Comparison of ENCODE assay signal across 1 cellular context in the genomic region with DNA sequence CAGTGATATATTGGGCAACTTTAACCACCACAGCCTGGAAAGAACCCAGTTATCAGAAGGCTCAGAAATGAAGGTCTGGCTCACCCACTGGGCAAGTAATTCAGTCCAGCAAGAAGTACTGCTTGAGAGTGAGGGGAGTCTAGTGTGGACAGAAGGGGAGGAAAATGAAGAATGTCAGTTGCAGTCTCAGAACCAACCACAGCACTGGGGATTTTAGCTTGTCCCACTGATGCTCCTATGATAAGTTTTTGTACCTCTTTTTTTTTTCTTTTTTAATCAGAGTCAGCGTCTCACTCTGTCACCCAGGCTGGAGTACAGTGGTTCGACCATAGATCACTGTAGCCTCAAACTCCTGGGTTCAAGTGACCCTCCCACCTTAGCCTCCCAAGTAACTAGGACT.
TF ChIP-seq lines count a peak whose summit lies in the region.

No MANE protein-coding gene starts in this region.

TF ChIP-seq in GM12878, 131 proteins besides CTCF, POLR2A, EP300 and RAD21:
- TF ChIP-seq, protein P1, sequence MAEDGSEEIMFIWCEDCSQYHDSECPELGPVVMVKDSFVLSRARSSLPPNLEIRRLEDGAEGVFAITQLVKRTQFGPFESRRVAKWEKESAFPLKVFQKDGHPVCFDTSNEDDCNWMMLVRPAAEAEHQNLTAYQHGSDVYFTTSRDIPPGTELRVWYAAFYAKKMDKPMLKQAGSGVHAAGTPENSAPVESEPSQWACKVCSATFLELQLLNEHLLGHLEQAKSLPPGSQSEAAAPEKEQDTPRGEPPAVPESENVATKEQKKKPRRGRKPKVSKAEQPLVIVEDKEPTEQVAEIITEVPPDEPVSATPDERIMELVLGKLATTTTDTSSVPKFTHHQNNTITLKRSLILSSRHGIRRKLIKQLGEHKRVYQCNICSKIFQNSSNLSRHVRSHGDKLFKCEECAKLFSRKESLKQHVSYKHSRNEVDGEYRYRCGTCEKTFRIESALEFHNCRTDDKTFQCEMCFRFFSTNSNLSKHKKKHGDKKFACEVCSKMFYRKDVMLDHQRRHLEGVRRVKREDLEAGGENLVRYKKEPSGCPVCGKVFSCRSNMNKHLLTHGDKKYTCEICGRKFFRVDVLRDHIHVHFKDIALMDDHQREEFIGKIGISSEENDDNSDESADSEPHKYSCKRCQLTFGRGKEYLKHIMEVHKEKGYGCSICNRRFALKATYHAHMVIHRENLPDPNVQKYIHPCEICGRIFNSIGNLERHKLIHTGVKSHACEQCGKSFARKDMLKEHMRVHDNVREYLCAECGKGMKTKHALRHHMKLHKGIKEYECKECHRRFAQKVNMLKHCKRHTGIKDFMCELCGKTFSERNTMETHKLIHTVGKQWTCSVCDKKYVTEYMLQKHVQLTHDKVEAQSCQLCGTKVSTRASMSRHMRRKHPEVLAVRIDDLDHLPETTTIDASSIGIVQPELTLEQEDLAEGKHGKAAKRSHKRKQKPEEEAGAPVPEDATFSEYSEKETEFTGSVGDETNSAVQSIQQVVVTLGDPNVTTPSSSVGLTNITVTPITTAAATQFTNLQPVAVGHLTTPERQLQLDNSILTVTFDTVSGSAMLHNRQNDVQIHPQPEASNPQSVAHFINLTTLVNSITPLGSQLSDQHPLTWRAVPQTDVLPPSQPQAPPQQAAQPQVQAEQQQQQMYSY (CRISPR knock-in tag; IDR thresholded peaks at IDR 0.05) = no peak
- TF ChIP-seq, protein P2, sequence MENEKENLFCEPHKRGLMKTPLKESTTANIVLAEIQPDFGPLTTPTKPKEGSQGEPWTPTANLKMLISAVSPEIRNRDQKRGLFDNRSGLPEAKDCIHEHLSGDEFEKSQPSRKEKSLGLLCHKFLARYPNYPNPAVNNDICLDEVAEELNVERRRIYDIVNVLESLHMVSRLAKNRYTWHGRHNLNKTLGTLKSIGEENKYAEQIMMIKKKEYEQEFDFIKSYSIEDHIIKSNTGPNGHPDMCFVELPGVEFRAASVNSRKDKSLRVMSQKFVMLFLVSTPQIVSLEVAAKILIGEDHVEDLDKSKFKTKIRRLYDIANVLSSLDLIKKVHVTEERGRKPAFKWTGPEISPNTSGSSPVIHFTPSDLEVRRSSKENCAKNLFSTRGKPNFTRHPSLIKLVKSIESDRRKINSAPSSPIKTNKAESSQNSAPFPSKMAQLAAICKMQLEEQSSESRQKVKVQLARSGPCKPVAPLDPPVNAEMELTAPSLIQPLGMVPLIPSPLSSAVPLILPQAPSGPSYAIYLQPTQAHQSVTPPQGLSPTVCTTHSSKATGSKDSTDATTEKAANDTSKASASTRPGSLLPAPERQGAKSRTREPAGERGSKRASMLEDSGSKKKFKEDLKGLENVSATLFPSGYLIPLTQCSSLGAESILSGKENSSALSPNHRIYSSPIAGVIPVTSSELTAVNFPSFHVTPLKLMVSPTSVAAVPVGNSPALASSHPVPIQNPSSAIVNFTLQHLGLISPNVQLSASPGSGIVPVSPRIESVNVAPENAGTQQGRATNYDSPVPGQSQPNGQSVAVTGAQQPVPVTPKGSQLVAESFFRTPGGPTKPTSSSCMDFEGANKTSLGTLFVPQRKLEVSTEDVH (IDR thresholded peaks at IDR 0.05; ENCODE audit: low read depth, partially characterized antibody) = no peak
- TF ChIP-seq RUNX3 (IDR thresholded peaks at IDR 0.05; ENCODE audit: low read length) (peak; percentile 28; the same call in 1 of the 2 replicates), RAD51 (IDR thresholded peaks at IDR 0.05) (no peak), RFX5 (IDR thresholded peaks at IDR 0.05; ENCODE audit: low read depth, low read length) (no peak), HDAC6 (IDR thresholded peaks at IDR 0.05; ENCODE audit: unreplicated experiment) (no peak), ASH2L (IDR thresholded peaks at IDR 0.05; ENCODE audit: borderline replicate concordance, low read depth) (no peak)
- TF ChIP-seq, protein P3, sequence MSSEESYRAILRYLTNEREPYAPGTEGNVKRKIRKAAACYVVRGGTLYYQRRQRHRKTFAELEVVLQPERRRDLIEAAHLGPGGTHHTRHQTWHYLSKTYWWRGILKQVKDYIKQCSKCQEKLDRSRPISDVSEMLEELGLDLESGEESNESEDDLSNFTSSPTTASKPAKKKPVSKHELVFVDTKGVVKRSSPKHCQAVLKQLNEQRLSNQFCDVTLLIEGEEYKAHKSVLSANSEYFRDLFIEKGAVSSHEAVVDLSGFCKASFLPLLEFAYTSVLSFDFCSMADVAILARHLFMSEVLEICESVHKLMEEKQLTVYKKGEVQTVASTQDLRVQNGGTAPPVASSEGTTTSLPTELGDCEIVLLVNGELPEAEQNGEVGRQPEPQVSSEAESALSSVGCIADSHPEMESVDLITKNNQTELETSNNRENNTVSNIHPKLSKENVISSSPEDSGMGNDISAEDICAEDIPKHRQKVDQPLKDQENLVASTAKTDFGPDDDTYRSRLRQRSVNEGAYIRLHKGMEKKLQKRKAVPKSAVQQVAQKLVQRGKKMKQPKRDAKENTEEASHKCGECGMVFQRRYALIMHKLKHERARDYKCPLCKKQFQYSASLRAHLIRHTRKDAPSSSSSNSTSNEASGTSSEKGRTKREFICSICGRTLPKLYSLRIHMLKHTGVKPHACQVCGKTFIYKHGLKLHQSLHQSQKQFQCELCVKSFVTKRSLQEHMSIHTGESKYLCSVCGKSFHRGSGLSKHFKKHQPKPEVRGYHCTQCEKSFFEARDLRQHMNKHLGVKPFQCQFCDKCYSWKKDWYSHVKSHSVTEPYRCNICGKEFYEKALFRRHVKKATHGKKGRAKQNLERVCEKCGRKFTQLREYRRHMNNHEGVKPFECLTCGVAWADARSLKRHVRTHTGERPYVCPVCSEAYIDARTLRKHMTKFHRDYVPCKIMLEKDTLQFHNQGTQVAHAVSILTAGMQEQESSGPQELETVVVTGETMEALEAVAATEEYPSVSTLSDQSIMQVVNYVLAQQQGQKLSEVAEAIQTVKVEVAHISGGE (CRISPR knock-in tag; IDR thresholded peaks at IDR 0.05) = no peak
- TF ChIP-seq, protein P4, sequence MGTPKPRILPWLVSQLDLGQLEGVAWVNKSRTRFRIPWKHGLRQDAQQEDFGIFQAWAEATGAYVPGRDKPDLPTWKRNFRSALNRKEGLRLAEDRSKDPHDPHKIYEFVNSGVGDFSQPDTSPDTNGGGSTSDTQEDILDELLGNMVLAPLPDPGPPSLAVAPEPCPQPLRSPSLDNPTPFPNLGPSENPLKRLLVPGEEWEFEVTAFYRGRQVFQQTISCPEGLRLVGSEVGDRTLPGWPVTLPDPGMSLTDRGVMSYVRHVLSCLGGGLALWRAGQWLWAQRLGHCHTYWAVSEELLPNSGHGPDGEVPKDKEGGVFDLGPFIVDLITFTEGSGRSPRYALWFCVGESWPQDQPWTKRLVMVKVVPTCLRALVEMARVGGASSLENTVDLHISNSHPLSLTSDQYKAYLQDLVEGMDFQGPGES (IDR thresholded peaks at IDR 0.05) = no peak
